In the genomic region with DNA sequence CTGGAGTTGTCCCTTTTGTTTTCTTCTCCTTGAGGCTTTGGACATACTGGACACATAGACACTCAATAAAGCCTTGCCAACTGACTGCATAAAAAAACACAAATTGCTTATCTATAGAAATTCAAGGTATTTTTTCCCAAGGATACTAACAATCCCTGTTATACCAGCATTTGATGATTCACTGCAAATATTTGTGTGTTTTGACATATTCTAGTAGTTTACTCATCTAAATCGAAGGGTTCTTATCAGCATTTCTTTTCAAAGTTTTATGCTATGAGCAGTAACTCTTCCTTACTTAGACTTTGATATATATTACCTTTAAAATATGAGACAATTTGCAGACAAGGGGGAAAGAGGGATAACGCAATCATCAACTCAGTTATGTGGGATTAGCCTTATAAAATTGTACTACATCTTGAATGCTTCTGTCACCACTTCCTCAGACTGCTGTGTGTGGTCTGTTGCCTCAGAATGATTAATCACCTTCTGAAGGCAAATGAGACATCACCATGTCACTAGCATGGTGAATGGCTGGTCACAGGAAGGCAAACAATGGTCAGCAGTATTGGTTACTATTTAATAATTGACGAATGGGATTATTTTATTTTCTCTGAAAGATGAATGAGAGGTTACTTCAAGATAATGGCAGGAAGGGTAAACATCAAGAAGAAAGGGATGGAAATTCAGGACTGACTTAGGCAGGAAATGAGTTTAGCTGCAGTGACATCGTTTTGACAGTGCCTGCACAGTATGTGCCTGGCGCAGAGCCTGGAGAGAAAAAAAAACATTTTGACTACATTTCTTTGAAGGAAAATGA, we compare ENCODE assay signal across 11 cellular contexts.
DNase-seq lines count a peak whose midpoint lies in the region; ATAC-seq lines count a peak whose summit lies in the region.
"Had no signal": no experiment of that assay in that cellular context is flagged by ENCODE, and none has a peak within 500 bp of the region (broad histone marks: within the 10 kb centered on the region; RNA-seq: fewer than 3 reads in every experiment).

No MANE protein-coding gene starts in this region.

- H3K9ac ChIP-seq in GM23248, result no peak overlapping the region

- H3K36me3 ChIP-seq in GM23248 (ENCODE audit: low read depth), result no peaks in the 10 kb centered on the region

- no peak overlapping the region for H3K27ac ChIP-seq in GM23248
- H3K27ac ChIP-seq: hepatocyte had no signal

- no peaks in the 10 kb centered on the region for H3K9me2 ChIP-seq in GM23248 (ENCODE audit: insufficient read depth)

- no peak overlapping the region for H3K4me2 ChIP-seq in GM23248 (ENCODE audit: unreplicated experiment)
- H3K4me2 ChIP-seq: hepatocyte had no signal

- H3K4me3 ChIP-seq in GM23248, result no peak overlapping the region
- H3K4me3 ChIP-seq: hepatocyte had no signal

- H4K20me1 ChIP-seq in GM23248 (ENCODE audit: insufficient read depth), result no peaks in the 10 kb centered on the region

- in situ Hi-C loops in GM23248 (cut with MboI), result no loop called here

- DNase-seq in GM23248 (peak; percentile 25), NCI-H226 (peak; percentile 82), cerebellar cortex (ENCODE audit: low spot score) (peak; percentile 84), renal cortical epithelial cell (ENCODE audit: low read depth) (peak; percentile 69)
- DNase-seq in activated CD4-positive, alpha-beta T cell treated with anti-CD3 and anti-CD28 coated beads, Interleukin-2, amount 50 U/mL, for 1 hour, result no peak
- no peak for DNase-seq in activated T-cell treated with anti-CD3 and anti-CD28 coated beads, Interleukin-2, amount 50 U/mL, for 48 hours
- DNase-seq: activated CD4-positive, alpha-beta T cell treated with anti-CD3 and anti-CD28 coated beads, Interleukin-2, amount 50 U/mL, for 48 hours; Karpas-422; RPMI8226 had no signal

- no peaks in the 10 kb centered on the region for H3K27me3 ChIP-seq in GM23248 (replicated peaks; ENCODE audit: insufficient read depth)
- H3K27me3 ChIP-seq: hepatocyte had no signal

- peaks cover 6% of the 10 kb centered on the region; the same call in 1 of the 2 replicates for H3F3A ChIP-seq in GM23248 (ENCODE audit: insufficient read depth)

- peaks cover 3% of the 10 kb centered on the region; the same call in 1 of the 2 replicates for H3K4me1 ChIP-seq in GM23248 (ENCODE audit: insufficient read depth)

- ATAC-seq in HG02840 (IDR thresholded peaks at IDR 0.05; ENCODE audit: low FRiP score, unreplicated experiment), result no peak

- H2AFZ ChIP-seq in GM23248, result no peak overlapping the region
- H2AFZ ChIP-seq: hepatocyte had no signal

- no peaks in the 10 kb centered on the region for H3K9me3 ChIP-seq in GM23248 (ENCODE audit: low read depth)

- no peaks in the 10 kb centered on the region for H3K79me2 ChIP-seq in GM23248 (ENCODE audit: insufficient read depth)
- H3K79me2 ChIP-seq: hepatocyte had no signal

- 16 to 18% methylated on average over 5 of the region's 5 CpGs for WGBS in GM23248 (ENCODE audit: low coverage in 1 of 2, low lambda C conversion rate in 2 of 2, missing lambda C conversion rate in 2 of 2), 2 experiments

Comparison
In these comparisons a context has a peak if more than half of its experiments do, and no peak if none do; other contexts are left out.
1. DNase-seq: peak in GM23248 (single experiment), NCI-H226 (single experiment), cerebellar cortex (single experiment) and renal cortical epithelial cell (single experiment); none in activated CD4-positive, alpha-beta T cell treated with anti-CD3 and anti-CD28 coated beads, Interleukin-2, amount 50 U/mL, for 1 hour (single experiment) and activated T-cell treated with anti-CD3 and anti-CD28 coated beads, Interleukin-2, amount 50 U/mL, for 48 hours (0 of 2).